Comparison of ENCODE assay signal across 17 cellular contexts in the genomic region with DNA sequence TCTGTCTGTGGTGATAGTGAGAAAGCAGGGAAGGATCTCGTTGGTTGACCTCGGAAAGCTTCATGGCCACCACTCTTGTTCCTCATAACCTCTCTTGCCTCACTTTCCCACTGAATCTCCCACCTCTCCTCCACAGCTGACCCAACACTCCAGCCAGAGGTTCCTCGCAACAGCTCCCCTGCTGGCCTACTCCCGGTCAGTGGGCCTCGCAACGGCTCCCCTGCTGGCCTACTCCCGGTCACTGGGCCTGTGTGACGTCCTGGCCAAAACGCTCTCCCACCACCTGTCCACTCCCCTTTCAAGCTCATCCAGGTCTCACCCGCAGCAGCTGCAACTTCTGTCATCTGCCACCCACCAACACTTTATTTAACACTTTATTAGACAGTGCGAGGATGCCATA.
DNase-seq lines count a peak whose midpoint lies in the region; ATAC-seq, FAIRE-seq and TF ChIP-seq lines count a peak whose summit lies in the region.
"Had no signal": no experiment of that assay in that cellular context is flagged by ENCODE, and none has a peak within 500 bp of the region (broad histone marks: within the 10 kb centered on the region; RNA-seq: fewer than 3 reads in every experiment).

No MANE protein-coding gene starts in this region.

- H3K27me3 ChIP-seq in BE2C (no peaks in the 10 kb centered on the region), bronchial epithelial cell (ENCODE audit: control insufficient read depth, insufficient read depth, low read length) (no peaks in the 10 kb centered on the region), kidney epithelial cell (ENCODE audit: control insufficient read depth, insufficient read depth, low read length) (no peaks in the 10 kb centered on the region)
- H3K27me3 ChIP-seq: Peyer's patch had no signal

- H3K4me3 ChIP-seq in BE2C (ENCODE audit: low read depth, low read length) (no peak overlapping the region), HFF-Myc (replicated peaks; ENCODE audit: low read depth, low read length) (no peak overlapping the region), bronchial epithelial cell (ENCODE audit: low read depth, low read length) (no peak overlapping the region), kidney epithelial cell (ENCODE audit: low read depth, low read length) (no peak overlapping the region)
- H3K4me3 ChIP-seq: Peyer's patch had no signal

- no peaks in the 10 kb centered on the region for H3K4me1 ChIP-seq in BE2C
- H3K4me1 ChIP-seq: Peyer's patch had no signal

- DNase-seq in BE2C: peak; percentile 10
- DNase-seq in HFF-Myc (ENCODE audit: extremely low read depth, low read depth): no peak
- no peak for DNase-seq in bronchial epithelial cell (ENCODE audit: low read depth)
- DNase-seq in kidney epithelial cell (ENCODE audit: low read depth): no peak
- DNase-seq in HuH-7.5 (ENCODE audit: low spot score): no peak
- DNase-seq: activated B cell treated with CpG ODN at 0.5 μM for 24 hours; activated CD8-positive, alpha-beta memory T cell treated with anti-CD3 and anti-CD28 coated beads for 24 hours; anterior cingulate cortex; MV-4-11; naive B cell; NCI-H2081 treated with DMSO at 0.1 percent for 48 hours; NCI-H526 treated with DMSO at 0.1 percent for 48 hours; Peyer's patch had no signal

- ATAC-seq in HG03457 (IDR thresholded peaks at IDR 0.05; ENCODE audit: unreplicated experiment) (no peak), GM19463 (IDR thresholded peaks at IDR 0.05; ENCODE audit: unreplicated experiment) (no peak), HG03135 (IDR thresholded peaks at IDR 0.05; ENCODE audit: unreplicated experiment) (no peak)

- no peaks in the 10 kb centered on the region for H3K9me3 ChIP-seq in BE2C
- H3K9me3 ChIP-seq: Peyer's patch had no signal

- no peaks in the 10 kb centered on the region; the same call in 1 of the 2 replicates for H3K36me3 ChIP-seq in BE2C
- peaks cover 6% of the 10 kb centered on the region for H3K36me3 ChIP-seq in bronchial epithelial cell (ENCODE audit: control insufficient read depth, insufficient read depth, low read length)
- H3K36me3 ChIP-seq in kidney epithelial cell (ENCODE audit: control insufficient read depth, insufficient read depth, low read length): no peaks in the 10 kb centered on the region

- TF ChIP-seq CTCF in BE2C (IDR thresholded peaks at IDR 0.05; ENCODE audit: low read depth, low read length) (no peak), HFF-Myc (IDR thresholded peaks at IDR 0.05; ENCODE audit: low read depth, low read length, missing control alignments) (peak; percentile 40), bronchial epithelial cell (IDR thresholded peaks at IDR 0.05; ENCODE audit: insufficient read depth, low read length, severe bottlenecking) (peak; percentile 17), kidney epithelial cell (IDR thresholded peaks at IDR 0.05; ENCODE audit: insufficient read depth, low read length, poor library complexity, severe bottlenecking) (peak; percentile 35)

- FAIRE-seq in bronchial epithelial cell (lab: Jason Lieb, UNC): no peak
- FAIRE-seq: D721Med had no signal
